Comparison of ENCODE assay signal across 14 cellular contexts in genomic region chr1:160577661-160578060, GRCh38. TPM values are rescaled to one million over a fixed set of nuclear protein-coding genes. Genes with fewer than 3 reads are reported as not detected.
DNase-seq lines count a peak whose midpoint lies in the region; ATAC-seq and TF ChIP-seq lines count a peak whose summit lies in the region.
"Had no signal": no experiment of that assay in that cellular context is flagged by ENCODE, and none has a peak within 500 bp of the region (broad histone marks: within the 10 kb centered on the region; RNA-seq: fewer than 3 reads in every experiment).

No MANE protein-coding gene starts in this region.

- no peak for TF ChIP-seq POLR2A in Peyer's patch (IDR thresholded peaks at IDR 0.05)
- no peak for TF ChIP-seq POLR2A in stomach (IDR thresholded peaks at IDR 0.05)

- no peak for TF ChIP-seq CTCF in Peyer's patch (IDR thresholded peaks at IDR 0.05)
- no peak for TF ChIP-seq CTCF in coronary artery (IDR thresholded peaks at IDR 0.05)
- no peak for TF ChIP-seq CTCF in stomach (IDR thresholded peaks at IDR 0.05)

- H3K36me3 Mint-ChIP-seq in activated T-cell treated with anti-CD3 and anti-CD28 coated beads, Interleukin-2, amount 50 U/mL, for 72 hours (ENCODE audit: insufficient read depth in 2 of 2): no peaks in the 10 kb centered on the region

- H3K4me1 ChIP-seq in Peyer's patch: peaks cover 0 to 9% (median 2%) of the 10 kb centered on the region in 4 donors
- H3K4me1 ChIP-seq in stomach: no peaks in the 10 kb centered on the region
- no peaks in the 10 kb centered on the region for H3K4me1 ChIP-seq in aorta (ENCODE audit: control insufficient read depth in 1 of 2, insufficient read depth in 2 of 2, low read length in 2 of 2)
- H3K4me1 ChIP-seq: foreskin keratinocyte had no signal

- peaks cover 81% of the 10 kb centered on the region for H3K4me1 Mint-ChIP-seq in activated T-cell treated with anti-CD3 and anti-CD28 coated beads, Interleukin-2, amount 50 U/mL, for 72 hours (ENCODE audit: low read depth)
- H3K4me1 Mint-ChIP-seq: neural crest cell had no signal

- TF ChIP-seq EP300 in stomach (IDR thresholded peaks at IDR 0.05): no peak

- H3K9me3 Mint-ChIP-seq in activated T-cell treated with anti-CD3 and anti-CD28 coated beads, Interleukin-2, amount 50 U/mL, for 72 hours: no peaks in the 10 kb centered on the region
- H3K9me3 Mint-ChIP-seq: neural crest cell had no signal

- H3K27me3 Mint-ChIP-seq in activated T-cell treated with anti-CD3 and anti-CD28 coated beads, Interleukin-2, amount 50 U/mL, for 72 hours (ENCODE audit: low read depth): no peaks in the 10 kb centered on the region

- peak overlapping the region; percentile 81 to 99 for H3K4me3 Mint-ChIP-seq in activated T-cell treated with anti-CD3 and anti-CD28 coated beads, Interleukin-2, amount 50 U/mL, for 72 hours
- H3K4me3 Mint-ChIP-seq: neural crest cell had no signal

- peak overlapping the region; percentile 99 for H3K27ac Mint-ChIP-seq in activated T-cell treated with anti-CD3 and anti-CD28 coated beads, Interleukin-2, amount 50 U/mL, for 72 hours

- H3K27me3 ChIP-seq in Peyer's patch (no peaks in the 10 kb centered on the region), stomach (no peaks in the 10 kb centered on the region), aorta (ENCODE audit: control insufficient read depth in 1 of 2, insufficient read depth in 2 of 2, low read length in 1 of 2) (no peaks in the 10 kb centered on the region)

- WGBS in stomach, 5 donors: 62 to 78% (median 70%) methylated on average over 2 of the region's 2 CpGs
- 61 to 62% methylated on average over 2 of the region's 2 CpGs for WGBS in aorta, 2 donors

- H3K36me3 ChIP-seq in Peyer's patch: no peaks in the 10 kb centered on the region
- no peaks in the 10 kb centered on the region for H3K36me3 ChIP-seq in stomach
- H3K36me3 ChIP-seq in aorta (ENCODE audit: control insufficient read depth in 1 of 2, insufficient read depth in 2 of 2, low read length in 1 of 2): no peaks in the 10 kb centered on the region

- no peak for DNase-seq in activated T-cell treated with anti-CD3 and anti-CD28 coated beads, Interleukin-2, amount 50 U/mL, for 72 hours
- DNase-seq in activated T-cell treated with anti-CD3 and anti-CD28 coated beads for 4 hours (no peak), Peyer's patch (no peak), coronary artery (ENCODE audit: low spot score) (no peak), stomach (no peak), RPMI8226 (no peak), aorta (no peak)
- DNase-seq in activated CD4-positive, CD25-positive, alpha-beta regulatory T cell treated with anti-CD3 and anti-CD28 coated beads, Interleukin-2, amount 50 U/mL, for 72 hours: no peak
- DNase-seq: activated gamma-delta T cell; foreskin keratinocyte; GM23248; NCI-H1105 treated with DMSO at 0.1 percent for 48 hours; stimulated activated CD4-positive, alpha-beta T cell treated with anti-CD3 and anti-CD28 coated beads, Interleukin-4, amount 100 ng/mL, for 24 hours had no signal

- H3K27ac ChIP-seq in Peyer's patch (peak overlapping the region in 3 of 4 donors; percentile 23 to 77 (median 38)), coronary artery (peak overlapping the region in 1 of 2 donors; percentile 3), stomach (peak overlapping the region in 2 of 5 donors; percentile 16 to 63), aorta (ENCODE audit: low read depth in 1 of 2, low read length in 2 of 2) (no peak overlapping the region)
- H3K27ac ChIP-seq: foreskin keratinocyte, GM23248 had no signal

- H3K4me3 ChIP-seq in Peyer's patch (peak overlapping the region in 2 of 4 donors; percentile 4 to 9), coronary artery (peak overlapping the region; percentile 47), stomach (peak overlapping the region in 3 of 4 donors; percentile 4 to 14 (median 9)), aorta (ENCODE audit: low read length in 2 of 2) (no peak overlapping the region)
- H3K4me3 ChIP-seq: GM23248 had no signal

- intact Hi-C loops in stomach (cut with DNase I; ENCODE audit: low total_unique reads) (no loop called here), aorta (cut with DNase I) (no loop called here)

- no peaks in the 10 kb centered on the region for H3K9me3 ChIP-seq in Peyer's patch
- H3K9me3 ChIP-seq in stomach: no peaks in the 10 kb centered on the region
- H3K9me3 ChIP-seq in aorta (ENCODE audit: control insufficient read depth, low read length): peaks cover 1% of the 10 kb centered on the region

- ATAC-seq in activated T-cell treated with anti-CD3 and anti-CD28 coated beads, Interleukin-2, amount 50 U/mL, for 72 hours (replicated peaks in 1 of 2): no peak
- no peak for ATAC-seq in aorta (ENCODE audit: low FRiP score)
- ATAC-seq: foreskin keratinocyte had no signal

RNA-seq across cellular contexts. Expression of gene CD84, which starts 1.6 kb away (rescaled TPM):
- total RNA-seq in activated T-cell treated with anti-CD3 and anti-CD28 coated beads, Interleukin-2, amount 50 U/mL, for 72 hours: 10 to 100 TPM; 10.2 to 16.0 TPM
- total RNA-seq in Peyer's patch (10 to 100 TPM in 1 of 4 donors, 1 to 10 TPM in 3; 2.7 to 24.8 (median 5.2) TPM), stomach (1 to 10 TPM; 1.3 to 7.6 (median 2.8) TPM), aorta (10 to 100 TPM; 10.8 to 22.9 TPM)
- polyA plus RNA-seq in stomach (under 1 TPM; 0.23 to 0.75 (median 0.46) TPM), aorta (1 to 10 TPM in 1 of 2 donors, under 1 TPM in 1; 0.41 to 4.1 TPM)
- total RNA-seq: foreskin keratinocyte, GM23248, neural crest cell had no signal
- polyA plus RNA-seq: foreskin keratinocyte, GM23248 had no signal

RNA-seq across cellular contexts. Expression of gene SLAMF6, which starts 54.6 kb away (rescaled TPM):
- 10 to 100 TPM; 41.6 to 48.8 TPM for total RNA-seq in activated T-cell treated with anti-CD3 and anti-CD28 coated beads, Interleukin-2, amount 50 U/mL, for 72 hours
- total RNA-seq in Peyer's patch: 10 to 100 TPM in 1 of 4 donors, 1 to 10 TPM in 2, under 1 TPM in 1; 0.57 to 10.7 (median 5.2) TPM
- 10 to 100 TPM in 2 of 5 donors, 1 to 10 TPM in 1, under 1 TPM in 1, not detected in 1; 0.37 to 18.1 (median 8.1) TPM for total RNA-seq in stomach
- 1 to 10 TPM in 2 of 3 donors, under 1 TPM in 1; 0.19 to 1.1 (median 1.1) TPM for polyA plus RNA-seq in stomach
- 1 to 10 TPM; 1.2 to 1.5 TPM for total RNA-seq in aorta
- polyA plus RNA-seq in aorta: 1 to 10 TPM in 1 of 2 donors, not detected in 1; 1.5 TPM
- total RNA-seq: foreskin keratinocyte, GM23248, neural crest cell had no signal
- polyA plus RNA-seq: foreskin keratinocyte, GM23248 had no signal

Comparison
In these comparisons a context has a peak if more than half of its experiments do, and no peak if none do; other contexts are left out.
1. H3K27ac ChIP-seq: peak in Peyer's patch (3 of 4); none in aorta (0 of 2).
2. H3K4me3 ChIP-seq: peak in coronary artery (single experiment) and stomach (3 of 4); none in aorta (0 of 2).